ENCODE assay signal across 26 cellular contexts in the genomic region with DNA sequence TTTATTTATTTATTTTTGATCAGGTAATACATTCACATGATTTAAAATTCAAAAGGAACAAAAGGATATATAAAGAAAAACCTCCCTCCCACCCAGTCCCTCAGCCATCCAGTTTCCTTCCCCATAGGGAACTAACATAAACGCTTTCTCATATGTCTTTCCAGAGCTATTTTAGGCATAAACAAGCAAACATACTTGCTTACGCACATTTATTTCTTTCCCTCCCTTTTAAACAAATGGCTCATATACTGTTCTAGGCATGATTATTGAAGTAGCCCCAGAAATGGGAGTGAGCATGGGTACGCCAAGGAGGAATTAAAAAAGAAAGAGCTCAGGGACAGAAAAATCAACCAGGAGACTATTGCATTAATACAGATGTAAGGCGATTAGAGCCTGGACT.
DNase-seq lines count a peak whose midpoint lies in the region; ATAC-seq, FAIRE-seq and TF ChIP-seq lines count a peak whose summit lies in the region.
"Had no signal": no experiment of that assay in that cellular context is flagged by ENCODE, and none has a peak within 500 bp of the region (broad histone marks: within the 10 kb centered on the region; RNA-seq: fewer than 3 reads in every experiment).

No MANE protein-coding gene starts in this region.

- TF ChIP-seq RAD21 in A549 (conservative IDR thresholded peaks at IDR 0.05 in 1 of 2, IDR thresholded peaks at IDR 0.05 in 1 of 2), result no peak

- H3K79me2 ChIP-seq in DND-41 (ENCODE audit: insufficient read depth, low read length) (no peaks in the 10 kb centered on the region), astrocyte (ENCODE audit: insufficient read depth, low read length) (no peaks in the 10 kb centered on the region)

- TF ChIP-seq POLR2A in A549 (IDR thresholded peaks at IDR 0.05; ENCODE audit: low read length), result no peak

- H3K4me3 ChIP-seq in A549 (no peak overlapping the region), DND-41 (ENCODE audit: low read depth in 1 of 2, low read length in 2 of 2) (no peak overlapping the region), astrocyte (ENCODE audit: insufficient read depth, low read depth, low read length) (no peak overlapping the region)
- H3K4me3 ChIP-seq: prostate gland, SK-N-MC, testis, uterus had no signal

- H3K27me3 ChIP-seq in DND-41 (ENCODE audit: insufficient read depth, low read length, poor library complexity) (no peaks in the 10 kb centered on the region), astrocyte (ENCODE audit: insufficient read depth, low read length) (no peaks in the 10 kb centered on the region)
- H3K27me3 ChIP-seq: testis, uterus had no signal

- H3K4me1 Mint-ChIP-seq in astrocyte (ENCODE audit: low read depth, unreplicated experiment), result peaks cover 28% of the 10 kb centered on the region

- TF ChIP-seq CTCF in A549 (IDR thresholded peaks at IDR 0.05) (no peak), DND-41 (IDR thresholded peaks at IDR 0.05; ENCODE audit: borderline replicate concordance, extremely low read depth, low read length, poor library complexity, severe bottlenecking) (no peak), VCaP (conservative IDR thresholded peaks at IDR 0.05) (no peak), astrocyte (IDR thresholded peaks at IDR 0.05; ENCODE audit: insufficient read depth, low read depth, low read length) (no peak)

- no peaks in the 10 kb centered on the region for H3K9me3 Mint-ChIP-seq in astrocyte (ENCODE audit: unreplicated experiment)
- H3K9me3 Mint-ChIP-seq: activated T-cell treated with anti-CD3 and anti-CD28 coated beads, Interleukin-2, amount 50 U/mL, for 4 hours; endodermal cell; HFFc6; stimulated activated naive B cell treated with anti-CD40 and anti-IgM and Interleukin-4, amounts not matched to agents 10 μg/mL and 1 μg/mL and 100 μg/mL, for 72 hours had no signal

- H3K36me3 Mint-ChIP-seq in astrocyte (ENCODE audit: low read depth, unreplicated experiment), result no peaks in the 10 kb centered on the region
- H3K36me3 Mint-ChIP-seq: CD4-positive, CD25-positive, alpha-beta regulatory T cell; stimulated activated naive B cell treated with anti-CD40 and anti-IgM and Interleukin-4, amounts not matched to agents 10 μg/mL and 1 μg/mL and 100 μg/mL, for 72 hours had no signal

- H3K4me3 Mint-ChIP-seq in astrocyte (ENCODE audit: unreplicated experiment), result no peak overlapping the region
- H3K4me3 Mint-ChIP-seq: activated T-cell treated with anti-CD3 and anti-CD28 coated beads, Interleukin-2, amount 50 U/mL, for 4 hours; CD4-positive, CD25-positive, alpha-beta regulatory T cell; endodermal cell; HFFc6; stimulated activated naive B cell treated with anti-CD40 and anti-IgM and Interleukin-4, amounts not matched to agents 10 μg/mL and 1 μg/mL and 100 μg/mL, for 72 hours had no signal

- H3K4me2 ChIP-seq in A549 (no peak overlapping the region), DND-41 (ENCODE audit: insufficient read depth, low read length) (no peak overlapping the region), astrocyte (ENCODE audit: low read length) (no peak overlapping the region)

- no peaks in the 10 kb centered on the region for H3K27me3 Mint-ChIP-seq in astrocyte (ENCODE audit: low read depth, unreplicated experiment)
- H3K27me3 Mint-ChIP-seq: CD4-positive, CD25-positive, alpha-beta regulatory T cell had no signal

- H3K9me3 ChIP-seq in A549 (no peaks in the 10 kb centered on the region), DND-41 (ENCODE audit: insufficient read depth, low read length, severe bottlenecking) (no peaks in the 10 kb centered on the region), astrocyte (ENCODE audit: insufficient read depth, low read depth, low read length) (no peaks in the 10 kb centered on the region)
- H3K9me3 ChIP-seq: prostate gland, testis, uterus had no signal

- peak overlapping the region; percentile 59 for H3K27ac Mint-ChIP-seq in astrocyte (ENCODE audit: unreplicated experiment)
- H3K27ac Mint-ChIP-seq: endodermal cell; HFFc6; stimulated activated naive B cell treated with anti-CD40 and anti-IgM and Interleukin-4, amounts not matched to agents 10 μg/mL and 1 μg/mL and 100 μg/mL, for 72 hours had no signal

- WGBS in A549 (ENCODE audit: missing lambda C conversion rate), result 63% methylated on average over 4 of the region's 4 CpGs

- H3K27ac ChIP-seq in A549, result peak overlapping the region; percentile 9 to 58; a peak in 3 of 6 replicates
- peak overlapping the region; percentile 50; the same call in 1 of the 2 replicates for H3K27ac ChIP-seq in DND-41 (ENCODE audit: low read length)
- H3K27ac ChIP-seq in VCaP, result peak overlapping the region; percentile 76
- H3K27ac ChIP-seq in astrocyte (ENCODE audit: low read depth, low read length), result no peak overlapping the region
- H3K27ac ChIP-seq: HL-60, prostate gland, SK-N-MC, testis, uterus, WERI-Rb-1 had no signal

- H3K9ac ChIP-seq in DND-41 (ENCODE audit: low read depth, low read length) (no peak overlapping the region), astrocyte (ENCODE audit: low read length) (no peak overlapping the region)

- DNase-seq in A549 (ENCODE audit: low read depth in 1 of 2, low spot score in 1 of 2), result no peak
- no peak for DNase-seq in DND-41
- DNase-seq in astrocyte (ENCODE audit: low read depth), result no peak
- no peak for DNase-seq in stimulated activated CD4-positive, alpha-beta T cell treated with anti-CD3 and anti-CD28 coated beads, Interleukin-15, amount 100 ng/mL, for 24 hours
- DNase-seq in T1000 (lab: John Stamatoyannopoulos, UW), result no peak
- DNase-seq in C1 segment of cervical spinal cord (lab: John Stamatoyannopoulos, UW), result no peak
- DNase-seq: activated naive CD4-positive, alpha-beta T cell treated with anti-CD3 and anti-CD28 coated beads, Interleukin-2, amount 50 U/mL, for 16 hours; activated T-cell treated with anti-CD3 and anti-CD28 coated beads, Interleukin-2, amount 50 U/mL, for 4 hours; caudate nucleus; CD4-positive, CD25-positive, alpha-beta regulatory T cell; cortex of kidney; endodermal cell; HFFc6; NCI-H1694; NCI-H510A; stimulated activated naive B cell treated with anti-CD40 and anti-IgM and Interleukin-4, amounts not matched to agents 10 μg/mL and 1 μg/mL and 100 μg/mL, for 72 hours; testis; uterus had no signal

- H4K20me1 ChIP-seq in DND-41 (ENCODE audit: insufficient read depth, low read length) (no peaks in the 10 kb centered on the region), astrocyte (ENCODE audit: insufficient read depth, low read length) (no peaks in the 10 kb centered on the region)

- ATAC-seq in A549, result no peak
- ATAC-seq in DND-41 (ENCODE audit: insufficient read depth, low read depth), result no peak
- ATAC-seq: activated T-cell treated with anti-CD3 and anti-CD28 coated beads, Interleukin-2, amount 50 U/mL, for 4 hours; esophagus mucosa; sciatic nerve; stimulated activated naive B cell treated with anti-CD40 and anti-IgM and Interleukin-4, amounts not matched to agents 10 μg/mL and 1 μg/mL and 100 μg/mL, for 72 hours had no signal

- no peak overlapping the region for H2AFZ ChIP-seq in DND-41 (ENCODE audit: low read depth, low read length)
- no peak overlapping the region for H2AFZ ChIP-seq in astrocyte (ENCODE audit: low read depth, low read length)

- H3K36me3 ChIP-seq in DND-41 (ENCODE audit: insufficient read depth, low read length) (no peaks in the 10 kb centered on the region), astrocyte (ENCODE audit: insufficient read depth, low read length) (no peaks in the 10 kb centered on the region)
- H3K36me3 ChIP-seq: prostate gland, uterus, WERI-Rb-1 had no signal

- POLR2A ChIA-PET in A549 (lab: Yijun Ruan, JAX), result no interaction called here

- CTCF ChIA-PET in A549 (lab: Yijun Ruan, JAX), result interaction anchor here (1.1 kb wide), 1 partner anchor 74 kb away, joined by 7 read pairs; no protein-coding TSS in a partner anchor

- H3K4me1 ChIP-seq in A549, result peaks cover 41% of the 10 kb centered on the region
- peaks cover 46% of the 10 kb centered on the region for H3K4me1 ChIP-seq in DND-41 (ENCODE audit: insufficient read depth, low read length)
- no peaks in the 10 kb centered on the region for H3K4me1 ChIP-seq in astrocyte (ENCODE audit: insufficient read depth, low read length)
- H3K4me1 ChIP-seq: prostate gland, testis, uterus had no signal

- no peak for FAIRE-seq in A549 (lab: Jason Lieb, UNC)
- FAIRE-seq in astrocyte (lab: Jason Lieb, UNC), result no peak
- FAIRE-seq: frontal cortex had no signal

- no peak for TF ChIP-seq EP300 in A549 (IDR thresholded peaks at IDR 0.05)

TF ChIP-seq in A549, 52 proteins besides CTCF, POLR2A, EP300 and RAD21:
- TF ChIP-seq ZNF302 (CRISPR knock-in tag; IDR thresholded peaks at IDR 0.05), result no peak
- TF ChIP-seq RNF2 (IDR thresholded peaks at IDR 0.05; ENCODE audit: borderline replicate concordance, low read depth), result no peak
- no peak for TF ChIP-seq ESRRA (IDR thresholded peaks at IDR 0.05; ENCODE audit: borderline replicate concordance, low read length)
- no peak for TF ChIP-seq RFX5 (IDR thresholded peaks at IDR 0.05)
- TF ChIP-seq CHD4 (IDR thresholded peaks at IDR 0.05; ENCODE audit: borderline replicate concordance), result no peak
- TF ChIP-seq, protein P1, sequence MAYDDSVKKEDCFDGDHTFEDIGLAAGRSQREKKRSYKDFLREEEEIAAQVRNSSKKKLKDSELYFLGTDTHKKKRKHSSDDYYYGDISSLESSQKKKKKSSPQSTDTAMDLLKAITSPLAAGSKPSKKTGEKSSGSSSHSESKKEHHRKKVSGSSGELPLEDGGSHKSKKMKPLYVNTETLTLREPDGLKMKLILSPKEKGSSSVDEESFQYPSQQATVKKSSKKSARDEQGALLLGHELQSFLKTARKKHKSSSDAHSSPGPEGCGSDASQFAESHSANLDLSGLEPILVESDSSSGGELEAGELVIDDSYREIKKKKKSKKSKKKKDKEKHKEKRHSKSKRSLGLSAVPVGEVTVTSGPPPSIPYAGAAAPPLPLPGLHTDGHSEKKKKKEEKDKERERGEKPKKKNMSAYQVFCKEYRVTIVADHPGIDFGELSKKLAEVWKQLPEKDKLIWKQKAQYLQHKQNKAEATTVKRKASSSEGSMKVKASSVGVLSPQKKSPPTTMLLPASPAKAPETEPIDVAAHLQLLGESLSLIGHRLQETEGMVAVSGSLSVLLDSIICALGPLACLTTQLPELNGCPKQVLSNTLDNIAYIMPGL (CRISPR knock-in tag; IDR thresholded peaks at IDR 0.05; ENCODE audit: borderline replicate concordance), result no peak
- TF ChIP-seq CEBPB (IDR thresholded peaks at IDR 0.05), result no peak
- no peak for TF ChIP-seq PHF8 (IDR thresholded peaks at IDR 0.05; ENCODE audit: borderline replicate concordance, low read depth)
- TF ChIP-seq EHF (CRISPR knock-in tag; IDR thresholded peaks at IDR 0.05), result no peak
- no peak for TF ChIP-seq HOXB13 (CRISPR knock-in tag; IDR thresholded peaks at IDR 0.05; ENCODE audit: low read depth)
- TF ChIP-seq MAFK (IDR thresholded peaks at IDR 0.05; ENCODE audit: partially characterized antibody), result no peak
- TF ChIP-seq HEYL (CRISPR knock-in tag; IDR thresholded peaks at IDR 0.05), result no peak
- TF ChIP-seq NR3C1 (IDR thresholded peaks at IDR 0.05), result no peak
- no peak for TF ChIP-seq ZC3H11A (IDR thresholded peaks at IDR 0.05)
- no peak for TF ChIP-seq FOXS1 (CRISPR knock-in tag; IDR thresholded peaks at IDR 0.05)
- TF ChIP-seq MYC (IDR thresholded peaks at IDR 0.05; ENCODE audit: borderline replicate concordance, low read length), result no peak
- TF ChIP-seq ZFP36 (IDR thresholded peaks at IDR 0.05; ENCODE audit: borderline replicate concordance, partially characterized antibody), result no peak
